In the genomic region with DNA sequence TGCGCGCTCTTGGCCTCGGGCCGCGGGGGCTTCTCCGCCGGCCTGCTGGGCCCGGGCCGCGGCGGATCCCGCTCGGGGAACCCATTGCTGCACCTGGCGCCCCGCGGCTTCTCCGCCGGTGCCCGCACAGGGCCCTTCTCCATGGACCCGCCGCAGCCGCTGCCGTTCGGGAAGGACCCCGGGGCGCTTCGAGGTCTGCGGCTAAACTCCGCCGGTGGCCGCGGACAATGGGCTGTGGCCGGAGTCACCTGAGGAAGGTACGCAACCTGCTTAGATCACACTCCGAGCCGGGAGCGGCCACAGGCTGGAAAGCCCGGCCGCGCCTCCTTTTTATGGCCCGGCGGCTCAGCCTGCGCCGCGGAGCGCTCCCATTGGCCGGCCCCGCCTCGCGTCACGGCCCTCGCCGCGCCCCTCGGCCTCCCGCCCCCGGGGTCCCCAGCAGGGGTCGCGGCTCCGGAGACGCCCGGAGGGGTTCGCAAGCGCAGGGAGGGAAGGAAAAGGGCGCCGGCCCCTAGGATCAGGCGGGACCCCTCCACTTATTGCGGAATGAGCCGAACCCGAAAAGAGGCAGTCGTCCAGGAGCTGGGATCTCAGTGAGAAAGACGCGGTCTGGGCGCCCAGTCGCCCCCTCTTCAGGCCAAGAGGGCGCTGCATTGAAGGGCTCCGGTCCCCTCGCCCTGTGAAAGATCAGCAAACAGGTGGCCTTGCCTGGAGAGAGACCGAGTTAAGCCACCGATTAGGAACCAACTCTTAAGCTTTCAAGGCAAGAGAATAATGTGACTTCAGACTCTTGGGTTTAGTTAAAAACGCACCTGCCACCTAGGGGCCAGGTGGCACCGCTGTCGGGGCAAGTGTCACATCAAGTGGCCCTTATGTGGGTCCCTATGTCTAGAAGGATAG, we compare ENCODE assay signal across 8 cellular contexts. TPM values are rescaled to one million over a fixed set of nuclear protein-coding genes. Genes with fewer than 3 reads are reported as not detected.
A peak's percentile ranks its signal among the peaks of the same experiment; 100 is the strongest.
DNase-seq lines count a peak whose midpoint lies in the region; ATAC-seq and TF ChIP-seq lines count a peak whose summit lies in the region.

A gene with protein sequence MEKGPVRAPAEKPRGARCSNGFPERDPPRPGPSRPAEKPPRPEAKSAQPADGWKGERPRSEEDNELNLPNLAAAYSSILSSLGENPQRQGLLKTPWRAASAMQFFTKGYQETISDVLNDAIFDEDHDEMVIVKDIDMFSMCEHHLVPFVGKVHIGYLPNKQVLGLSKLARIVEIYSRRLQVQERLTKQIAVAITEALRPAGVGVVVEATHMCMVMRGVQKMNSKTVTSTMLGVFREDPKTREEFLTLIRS (minus strand): TSS at position 306 of the 900 bp plus-strand sequence. CDS start 163 bp downstream, at position 143.

- H3K4me1 ChIP-seq in RWPE2 (ENCODE audit: insufficient read depth, poor library complexity, severe bottlenecking) (peaks cover 4% of the 10 kb centered on the region), parathyroid adenoma (no peaks in the 10 kb centered on the region), upper lobe of right lung (peaks cover 5% of the 10 kb centered on the region)

- TF ChIP-seq CTCF in RWPE2 (IDR thresholded peaks at IDR 0.05; ENCODE audit: poor library complexity, severe bottlenecking) (peak; percentile 78), glutamatergic neuron (IDR thresholded peaks at IDR 0.05; ENCODE audit: partially characterized antibody, unreplicated experiment) (peak; percentile 81), parathyroid adenoma (IDR thresholded peaks at IDR 0.05) (peak; percentile 53), upper lobe of right lung (IDR thresholded peaks at IDR 0.05) (peak; percentile 51)

- no peaks in the 10 kb centered on the region for H3K79me2 ChIP-seq in parathyroid adenoma

- no peaks in the 10 kb centered on the region for H3K9me3 Mint-ChIP-seq in glutamatergic neuron (ENCODE audit: unreplicated experiment)

- ATAC-seq in GM21737 (IDR thresholded peaks at IDR 0.05; ENCODE audit: unreplicated experiment) (peak; percentile 82), RWPE2 (ENCODE audit: low read depth) (peak; percentile 82), upper lobe of right lung (peak; percentile 95)

- H3K4me3 ChIP-seq in RWPE2 (ENCODE audit: severe bottlenecking) (peak within 1 kb of the TSS; percentile 70), parathyroid adenoma (ENCODE audit: low read depth, low read length) (peak within 1 kb of the TSS; percentile 71), upper lobe of right lung (peak within 1 kb of the TSS; percentile 94)

- H3K27me3 ChIP-seq in RWPE2 (ENCODE audit: insufficient read depth, poor library complexity, severe bottlenecking) (no peaks in the 10 kb centered on the region), parathyroid adenoma (ENCODE audit: control insufficient read depth, insufficient read depth, low read length) (no peaks in the 10 kb centered on the region), upper lobe of right lung (no peaks in the 10 kb centered on the region)

- peaks cover 8% of the 10 kb centered on the region for H3K27me3 Mint-ChIP-seq in glutamatergic neuron (ENCODE audit: unreplicated experiment)

- no peaks in the 10 kb centered on the region for H3K4me1 Mint-ChIP-seq in glutamatergic neuron (ENCODE audit: low read depth, unreplicated experiment)

- no peaks in the 10 kb centered on the region for H3K36me3 Mint-ChIP-seq in glutamatergic neuron (ENCODE audit: unreplicated experiment)

- DNase-seq in ELF-1 (ENCODE audit: low read depth, low spot score) (peak; percentile 91), RWPE2 (ENCODE audit: low spot score) (peak; percentile 77), activated gamma-delta T cell treated with Interleukin-2 at 50 U/mL for 16 hours (peak; percentile 66), glutamatergic neuron (peak; percentile 86), upper lobe of right lung (peak; percentile 90)

- H2AFZ ChIP-seq in parathyroid adenoma = peak within 1 kb of the TSS; percentile 98

- H3K27ac ChIP-seq in KOPT-K1 (ENCODE audit: low read depth, low read length, poor library complexity, severe bottlenecking) (peak within 1 kb of the TSS; percentile 81), RWPE2 (ENCODE audit: poor library complexity, severe bottlenecking) (peak within 1 kb of the TSS; percentile 22), parathyroid adenoma (peak within 1 kb of the TSS; percentile 77), upper lobe of right lung (peak within 1 kb of the TSS; percentile 81)

- peak within 1 kb of the TSS; percentile 99 for H3K4me2 ChIP-seq in parathyroid adenoma (ENCODE audit: low read length)

- H3K4me3 Mint-ChIP-seq in glutamatergic neuron (ENCODE audit: unreplicated experiment) = peak within 1 kb of the TSS; percentile 85

- no peaks in the 10 kb centered on the region for H3K36me3 ChIP-seq in KOPT-K1 (ENCODE audit: insufficient read depth, low read length)
- no peaks in the 10 kb centered on the region for H3K36me3 ChIP-seq in RWPE2 (ENCODE audit: low read depth)
- H3K36me3 ChIP-seq in parathyroid adenoma (ENCODE audit: control insufficient read depth, insufficient read depth, low read length) = no peaks in the 10 kb centered on the region
- H3K36me3 ChIP-seq in upper lobe of right lung = no peaks in the 10 kb centered on the region

- peak within 1 kb of the TSS; percentile 34 for H3K9ac ChIP-seq in parathyroid adenoma

- H3K9me3 ChIP-seq in KOPT-K1 (ENCODE audit: insufficient read depth, low read length, poor library complexity, severe bottlenecking) = no peaks in the 10 kb centered on the region
- H3K9me3 ChIP-seq in RWPE2 (ENCODE audit: severe bottlenecking) = no peaks in the 10 kb centered on the region
- no peaks in the 10 kb centered on the region for H3K9me3 ChIP-seq in parathyroid adenoma (ENCODE audit: control insufficient read depth, low read length)
- H3K9me3 ChIP-seq in upper lobe of right lung = no peaks in the 10 kb centered on the region

- intact Hi-C loops in upper lobe of right lung (cut with DNase I) = no loop called here

- H3K27ac Mint-ChIP-seq in glutamatergic neuron (ENCODE audit: unreplicated experiment) = no peak within 1 kb of the TSS

RNA-seq across cellular contexts. Expression of the gene that starts here (rescaled TPM):
- total RNA-seq in glutamatergic neuron (ENCODE audit: unreplicated experiment) (2.4 TPM), upper lobe of right lung (14.3 TPM)

Comparison
In these comparisons a context has a peak if more than half of its experiments do, and no peak if none do; other contexts are left out.
1. Peak in every context shown above with its lines: DNase-seq, ATAC-seq, H3K4me3 ChIP-seq and H3K27ac ChIP-seq.
2. H3K27ac ChIP-seq: peak in every context shown above with its lines; median percentile 81 in KOPT-K1; 81 in upper lobe of right lung; 77 in parathyroid adenoma; 22 in RWPE2.